8 cellular contexts compared by ENCODE assay signal in genomic region chr16:5604770-5605169, GRCh38.
DNase-seq lines count a peak whose midpoint lies in the region; ATAC-seq and TF ChIP-seq lines count a peak whose summit lies in the region.
"Had no signal": no experiment of that assay in that cellular context is flagged by ENCODE, and none has a peak within 500 bp of the region (broad histone marks: within the 10 kb centered on the region; RNA-seq: fewer than 3 reads in every experiment).

No MANE protein-coding gene starts in this region.

- DNase-seq in G401 (ENCODE audit: low spot score): peak; percentile 39
- DNase-seq in MG63: peak; percentile 31
- DNase-seq in astrocyte of the hippocampus (ENCODE audit: low read depth, low spot score): peak; percentile 18
- DNase-seq in neural progenitor cell (ENCODE audit: low spot score): peak; percentile 70
- DNase-seq in CD8-positive, alpha-beta T cell: no peak
- DNase-seq: activated naive CD8-positive, alpha-beta T cell treated with anti-CD3 and anti-CD28 coated beads, Interleukin-2, amount 10 ng/mL, durations not matched to agents 7 days and 5 days had no signal

- H3K9me3 ChIP-seq in MG63: no peaks in the 10 kb centered on the region
- H3K9me3 ChIP-seq in neural progenitor cell (ENCODE audit: low read depth): no peaks in the 10 kb centered on the region
- no peaks in the 10 kb centered on the region for H3K9me3 ChIP-seq in CD8-positive, alpha-beta T cell (ENCODE audit: low read length)

- in situ Hi-C loops in G401 (cut with HindIII; ENCODE audit: low sequenced_read_pairs): no loop called here

- no peak for ATAC-seq in GM21717 (IDR thresholded peaks at IDR 0.05; ENCODE audit: unreplicated experiment)
- no peak for ATAC-seq in HG02970 (IDR thresholded peaks at IDR 0.05; ENCODE audit: low FRiP score, unreplicated experiment)
- no peak for ATAC-seq in CD8-positive, alpha-beta T cell

- intact Hi-C loops in CD8-positive, alpha-beta T cell (cut with DNase I, micrococcal nuclease): no loop called here

- H2AFZ ChIP-seq in neural progenitor cell (replicated peaks): peak overlapping the region; percentile 29

- H3K4me3 Mint-ChIP-seq in neural progenitor cell: no peak overlapping the region
- H3K4me3 Mint-ChIP-seq in CD8-positive, alpha-beta T cell: no peak overlapping the region
- H3K4me3 Mint-ChIP-seq: activated naive CD8-positive, alpha-beta T cell treated with anti-CD3 and anti-CD28 coated beads, Interleukin-2, amount 10 ng/mL, durations not matched to agents 7 days and 5 days had no signal

- no peak overlapping the region for H3K4me2 ChIP-seq in neural progenitor cell

- no peaks in the 10 kb centered on the region for H3F3A ChIP-seq in neural progenitor cell (ENCODE audit: low read depth)

- POLR2A ChIA-PET in CD8-positive, alpha-beta T cell (lab: Charles Lee): no interaction called here

- no peaks in the 10 kb centered on the region for H3K79me2 ChIP-seq in neural progenitor cell (ENCODE audit: low read depth)

- H3K27ac Mint-ChIP-seq in neural progenitor cell: no peak overlapping the region
- H3K27ac Mint-ChIP-seq in CD8-positive, alpha-beta T cell: no peak overlapping the region
- H3K27ac Mint-ChIP-seq: activated naive CD8-positive, alpha-beta T cell treated with anti-CD3 and anti-CD28 coated beads, Interleukin-2, amount 10 ng/mL, durations not matched to agents 7 days and 5 days had no signal

- no peak overlapping the region for H3K27ac ChIP-seq in neural progenitor cell
- H3K27ac ChIP-seq in CD8-positive, alpha-beta T cell (ENCODE audit: low read depth, low read length): no peak overlapping the region

- no peaks in the 10 kb centered on the region for H3K4me1 Mint-ChIP-seq in neural progenitor cell
- no peaks in the 10 kb centered on the region for H3K4me1 Mint-ChIP-seq in CD8-positive, alpha-beta T cell (ENCODE audit: low read depth)
- H3K4me1 Mint-ChIP-seq: activated naive CD8-positive, alpha-beta T cell treated with anti-CD3 and anti-CD28 coated beads, Interleukin-2, amount 10 ng/mL, durations not matched to agents 7 days and 5 days had no signal

- no peaks in the 10 kb centered on the region for H3K36me3 Mint-ChIP-seq in neural progenitor cell
- no peaks in the 10 kb centered on the region for H3K36me3 Mint-ChIP-seq in CD8-positive, alpha-beta T cell
- H3K36me3 Mint-ChIP-seq: activated naive CD8-positive, alpha-beta T cell treated with anti-CD3 and anti-CD28 coated beads, Interleukin-2, amount 10 ng/mL, durations not matched to agents 7 days and 5 days had no signal

- H3K36me3 ChIP-seq in MG63 (no peaks in the 10 kb centered on the region), neural progenitor cell (no peaks in the 10 kb centered on the region)
- H3K36me3 ChIP-seq in CD8-positive, alpha-beta T cell (ENCODE audit: insufficient read depth, low read length): no peaks in the 10 kb centered on the region

- CTCF ChIA-PET in CD8-positive, alpha-beta T cell (lab: Charles Lee): no interaction called here

- TF ChIP-seq CTCF in neural progenitor cell (IDR thresholded peaks at IDR 0.05): peak; percentile 65
- no peak for TF ChIP-seq CTCF in CD8-positive, alpha-beta T cell (IDR thresholded peaks at IDR 0.05)

- H3K9me3 Mint-ChIP-seq in neural progenitor cell: no peaks in the 10 kb centered on the region
- H3K9me3 Mint-ChIP-seq in CD8-positive, alpha-beta T cell: peaks cover 7% of the 10 kb centered on the region
- H3K9me3 Mint-ChIP-seq: activated naive CD8-positive, alpha-beta T cell treated with anti-CD3 and anti-CD28 coated beads, Interleukin-2, amount 10 ng/mL, durations not matched to agents 7 days and 5 days had no signal

- no peaks in the 10 kb centered on the region for H3K27me3 Mint-ChIP-seq in neural progenitor cell (ENCODE audit: insufficient read depth, low read depth)
- H3K27me3 Mint-ChIP-seq in CD8-positive, alpha-beta T cell (ENCODE audit: low read depth): peaks cover 2% of the 10 kb centered on the region
- H3K27me3 Mint-ChIP-seq: activated naive CD8-positive, alpha-beta T cell treated with anti-CD3 and anti-CD28 coated beads, Interleukin-2, amount 10 ng/mL, durations not matched to agents 7 days and 5 days had no signal

- H3K9ac ChIP-seq in neural progenitor cell: no peak overlapping the region

- H4K20me1 ChIP-seq in neural progenitor cell (ENCODE audit: low read depth): no peaks in the 10 kb centered on the region

- H3K27me3 ChIP-seq in MG63 (peaks cover 3% of the 10 kb centered on the region; the same call in 1 of the 2 replicates), neural progenitor cell (no peaks in the 10 kb centered on the region)
- no peaks in the 10 kb centered on the region for H3K27me3 ChIP-seq in CD8-positive, alpha-beta T cell (ENCODE audit: insufficient read depth, low read length)

- H3K4me1 ChIP-seq in neural progenitor cell: no peaks in the 10 kb centered on the region
- H3K4me1 ChIP-seq in CD8-positive, alpha-beta T cell (ENCODE audit: insufficient read depth, low read length): no peaks in the 10 kb centered on the region

- no peak overlapping the region for H3K4me3 ChIP-seq in MG63
- H3K4me3 ChIP-seq in neural progenitor cell: no peak overlapping the region
- H3K4me3 ChIP-seq in CD8-positive, alpha-beta T cell (ENCODE audit: low read depth, low read length): no peak overlapping the region

Comparison
In these comparisons a context has a peak if more than half of its experiments do, and no peak if none do; other contexts are left out.
1. DNase-seq: peak in G401 (single experiment), MG63 (single experiment), astrocyte of the hippocampus (single experiment) and neural progenitor cell (single experiment); none in CD8-positive, alpha-beta T cell (0 of 7).